ENCODE assay signal across 8 cellular contexts in the genomic region with DNA sequence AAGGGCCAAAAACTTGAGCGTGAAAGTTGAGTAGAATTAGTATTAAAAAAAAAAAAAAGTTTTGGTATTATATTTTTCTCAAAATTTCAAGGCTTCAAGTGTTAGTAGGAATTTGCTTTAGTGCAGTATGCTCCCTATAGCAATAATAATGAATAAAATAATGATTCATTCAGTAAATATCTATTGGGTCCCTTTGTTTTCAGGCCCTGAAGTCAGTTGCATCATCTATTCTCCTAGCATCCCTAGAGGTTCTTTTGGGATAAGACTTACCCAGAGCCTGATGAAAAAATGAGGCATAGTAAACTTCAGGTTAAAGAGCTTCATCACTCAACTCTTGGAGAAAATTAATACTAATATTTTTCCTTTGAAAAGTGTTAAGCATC. TPM values are rescaled to one million over a fixed set of nuclear protein-coding genes. Genes with fewer than 3 reads are reported as not detected.
A peak's percentile ranks its signal among the peaks of the same experiment; 100 is the strongest.
DNase-seq lines count a peak whose midpoint lies in the region; ATAC-seq and TF ChIP-seq lines count a peak whose summit lies in the region.

No MANE protein-coding gene starts in this region.

- intact Hi-C loops in PC-9 (cut with micrococcal nuclease; ENCODE audit: unreplicated experiment): loop anchor here (5.0 to 10.0 kb wide), 2 partner anchors 150 to 197 kb away; a partner anchor contains a TSS
- intact Hi-C loops in esophagus muscularis mucosa (cut with DNase I): no loop called here
- intact Hi-C loops in psoas muscle (cut with DNase I): no loop called here

- H3K36me3 ChIP-seq in PC-9 (ENCODE audit: low read depth) (no peaks in the 10 kb centered on the region), esophagus muscularis mucosa (no peaks in the 10 kb centered on the region), psoas muscle (ENCODE audit: insufficient read depth in 1 of 2, low read depth in 1 of 2) (no peaks in the 10 kb centered on the region)

- no peak for TF ChIP-seq EP300 in esophagus muscularis mucosa (IDR thresholded peaks at IDR 0.05)

- CTCF ChIA-PET in PC-9 (lab: Charles Lee): no interaction called here

- H3K27ac ChIP-seq in PC-9 (peak overlapping the region; percentile 14), esophagus muscularis mucosa (replicated peaks in 1 of 4) (peak overlapping the region; percentile 86 to 96 (median 87)), psoas muscle (peak overlapping the region; percentile 85)

- H3K79me2 ChIP-seq in PC-9 (ENCODE audit: low read depth): peaks cover 41% of the 10 kb centered on the region

- peaks cover 48% of the 10 kb centered on the region for H3F3A ChIP-seq in PC-9 (ENCODE audit: insufficient read depth, low read depth)

- no peaks in the 10 kb centered on the region for H3K27me3 ChIP-seq in PC-9 (ENCODE audit: insufficient read depth, low read depth)
- no peaks in the 10 kb centered on the region for H3K27me3 ChIP-seq in esophagus muscularis mucosa
- no peaks in the 10 kb centered on the region for H3K27me3 ChIP-seq in psoas muscle (ENCODE audit: insufficient read depth in 3 of 3, low read length in 2 of 3)

- no peak for ATAC-seq in psoas muscle
- ATAC-seq in GM21360 (IDR thresholded peaks at IDR 0.05; ENCODE audit: unreplicated experiment): no peak
- ATAC-seq in HG03354 (IDR thresholded peaks at IDR 0.05; ENCODE audit: poor library complexity, severe bottlenecking, unreplicated experiment): no peak
- ATAC-seq in GM19455 (IDR thresholded peaks at IDR 0.05; ENCODE audit: unreplicated experiment): no peak

- BruUV-seq in PC-9 (replicated peaks; lab: Mats Ljungman, UMichigan): no TSS peak

- H3K9me2 ChIP-seq in PC-9 (ENCODE audit: insufficient read depth): no peaks in the 10 kb centered on the region

- H3K4me3 ChIP-seq in GM12864 (ENCODE audit: low read depth, low read length) (peak overlapping the region; percentile 66), PC-9 (peak overlapping the region; percentile 93), esophagus muscularis mucosa (peak overlapping the region; percentile 83 to 91 (median 88)), psoas muscle (peak overlapping the region; percentile 89)

- TF ChIP-seq CTCF in GM12864 (IDR thresholded peaks at IDR 0.05; ENCODE audit: low read depth, low read length, missing control alignments) (no peak), PC-9 (conservative IDR thresholded peaks at IDR 0.05) (no peak), esophagus muscularis mucosa (IDR thresholded peaks at IDR 0.05) (no peak), psoas muscle (IDR thresholded peaks at IDR 0.05) (no peak)

- DNase-seq in GM12864 (ENCODE audit: low read depth): no peak
- DNase-seq in PC-9: peak in 1 of 2 experiments; percentile 66
- DNase-seq in esophagus muscularis mucosa (ENCODE audit: extremely low spot score): no peak
- DNase-seq in psoas muscle: no peak
- DNase-seq in NCI-H2227 treated with DMSO at 0.1 percent for 48 hours (lab: John Stamatoyannopoulos, UW): no peak

- no peak for TF ChIP-seq POLR2A in esophagus muscularis mucosa (IDR thresholded peaks at IDR 0.05; ENCODE audit: low read depth)

- H2AFZ ChIP-seq in PC-9: peak overlapping the region; percentile 88; the same call in 1 of the 2 replicates

- H3K9me3 ChIP-seq in PC-9 (ENCODE audit: insufficient read depth, low read depth) (no peaks in the 10 kb centered on the region), esophagus muscularis mucosa (no peaks in the 10 kb centered on the region), psoas muscle (no peaks in the 10 kb centered on the region)

- H3K4me2 ChIP-seq in PC-9: peak overlapping the region; percentile 90

- peaks cover 26% of the 10 kb centered on the region for H3K4me1 ChIP-seq in PC-9 (replicated peaks; ENCODE audit: insufficient read depth)
- peaks cover 30 to 43% (median 39%) of the 10 kb centered on the region in 4 donors for H3K4me1 ChIP-seq in esophagus muscularis mucosa
- H3K4me1 ChIP-seq in psoas muscle: peaks cover 18% of the 10 kb centered on the region

- H4K20me1 ChIP-seq in PC-9 (ENCODE audit: insufficient read depth): no peaks in the 10 kb centered on the region; the same call in 1 of the 2 replicates

- POLR2A ChIA-PET in PC-9 (lab: Charles Lee; ENCODE audit: unreplicated experiment): interaction anchor here (1.6 kb wide), 1 partner anchor 20 kb away, joined by 17 read pairs; no protein-coding TSS in a partner anchor

- WGBS in esophagus muscularis mucosa: 6% methylated on average over 1 of the region's 1 CpG
- WGBS in psoas muscle, 3 donors: 5 to 17% (median 15%) methylated on average over 1 of the region's 1 CpG

RNA-seq across cellular contexts. Expression of a gene that starts 1.1 kb away (rescaled TPM):
- 43.7 and 54.2 TPM in 2 replicates for total RNA-seq in PC-9 (2021)
- 100 to 1,000 TPM in 1 of 4 donors, 10 to 100 TPM in 3; 49.4 to 106 (median 70.2) TPM for total RNA-seq in esophagus muscularis mucosa
- total RNA-seq in psoas muscle: 10 to 100 TPM; 15.6 to 29.0 (median 22.0) TPM
- polyA plus RNA-seq in psoas muscle: 10 to 100 TPM; 10.0 to 29.0 (median 17.9) TPM

RNA-seq across cellular contexts. Expression of a gene that starts 20.3 kb away (rescaled TPM):
- total RNA-seq in PC-9 (2021) (31.9 and 43.1 TPM in 2 replicates), esophagus muscularis mucosa (10 to 100 TPM; 26.7 to 31.8 (median 29.9) TPM), psoas muscle (10 to 100 TPM; 29.3 to 37.5 (median 31.2) TPM)
- polyA plus RNA-seq in psoas muscle: 10 to 100 TPM in 2 of 3 donors, 1 to 10 TPM in 1; 6.8 to 49.6 (median 15.0) TPM

RNA-seq across cellular contexts. Expression of a gene that starts 51.5 kb away (rescaled TPM):
- total RNA-seq in PC-9 (2021) (3.6 and 4.3 TPM in 2 replicates), esophagus muscularis mucosa (1 to 10 TPM; 5.4 to 7.6 (median 5.8) TPM), psoas muscle (1 to 10 TPM in 3 of 4 donors, under 1 TPM in 1; 0.69 to 1.2 (median 1.1) TPM)
- 1 to 10 TPM; 1.1 to 1.6 (median 1.2) TPM for polyA plus RNA-seq in psoas muscle

Comparison
In these comparisons a context has a peak if more than half of its experiments do, and no peak if none do; other contexts are left out.
1. H3K27ac ChIP-seq: peak in every context shown above with its lines; median percentile 87 in esophagus muscularis mucosa; 85 in psoas muscle; 14 in PC-9.